Comparison of ENCODE assay signal across 19 cellular contexts in the genomic region with DNA sequence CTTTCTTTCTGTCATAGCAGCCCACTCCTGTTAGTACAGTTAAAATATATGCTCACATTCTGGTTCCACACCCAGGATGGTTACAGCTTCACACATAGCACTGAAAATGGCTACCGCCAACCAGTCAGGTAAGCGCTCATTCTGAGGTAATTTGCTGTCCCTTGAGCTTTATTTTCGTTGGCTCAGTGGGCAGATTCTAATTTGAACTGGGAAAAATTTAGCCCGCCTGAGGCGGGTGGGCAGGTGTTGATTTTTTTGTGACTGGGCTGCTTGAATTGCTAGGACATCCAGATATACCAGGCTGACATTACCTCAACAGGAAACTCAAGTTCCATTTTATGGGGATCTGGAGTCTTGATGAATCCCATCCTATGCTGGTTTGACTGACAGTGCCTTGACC.
"Had no signal": no experiment of that assay in that cellular context is flagged by ENCODE, and none has a peak within 500 bp of the region (broad histone marks: within the 10 kb centered on the region; RNA-seq: fewer than 3 reads in every experiment).

No MANE protein-coding gene starts in this region.

- H3K9me3 ChIP-seq: psoas muscle, right lobe of liver, tibial artery, upper lobe of left lung, uterus had no signal

- H3K27ac ChIP-seq: foreskin keratinocyte, psoas muscle, right lobe of liver, tibial artery, upper lobe of left lung, uterus had no signal

- H3K4me3 ChIP-seq: psoas muscle, right lobe of liver, tibial artery, upper lobe of left lung, uterus had no signal

- DNase-seq: effector CD4-positive, alpha-beta T cell; endodermal cell; erythroblast; foreskin keratinocyte; head of caudate nucleus; hypothalamus; mammary epithelial cell; naive thymus-derived CD4-positive, alpha-beta T cell; nephron progenitor cell; psoas muscle; retina; stimulated activated CD4-positive, alpha-beta T cell treated with anti-CD3 and anti-CD28 coated beads, Interleukin-4, amount 100 ng/mL, for 1 hour; stimulated activated CD8-positive, alpha-beta memory T cell treated with anti-CD3 and anti-CD28 coated beads, Interleukin-4, amount 100 ng/mL, for 48 hours; stimulated activated naive CD8-positive, alpha-beta T cell treated with anti-CD3 and anti-CD28 coated beads, Interleukin-15, Interleukin-2, amounts not matched to agents 100 U/mL and 50 U/mL, for 24 hours; tibial artery; upper lobe of left lung; uterus had no signal

- H3K27me3 ChIP-seq: foreskin keratinocyte, right lobe of liver, tibial artery, upper lobe of left lung, uterus had no signal

- H3K36me3 ChIP-seq: right lobe of liver, tibial artery, upper lobe of left lung, uterus had no signal

- ATAC-seq: foreskin keratinocyte; naive thymus-derived CD4-positive, alpha-beta T cell; psoas muscle; stimulated activated effector memory CD8-positive, alpha-beta T cell treated with anti-CD3 and anti-CD28 coated beads, Interleukin-12 subunit alpha, Interleukin-12 subunit beta, amount 100 ng/mL, for 72 hours; stimulated activated naive CD8-positive, alpha-beta T cell treated with anti-CD3 and anti-CD28 coated beads, Interleukin-15, Interleukin-2, amounts not matched to agents 100 U/mL and 50 U/mL, for 24 hours had no signal

- H3K4me1 ChIP-seq: foreskin keratinocyte, psoas muscle, upper lobe of left lung, uterus had no signal
